22 cellular contexts compared by ENCODE assay signal in the genomic region with DNA sequence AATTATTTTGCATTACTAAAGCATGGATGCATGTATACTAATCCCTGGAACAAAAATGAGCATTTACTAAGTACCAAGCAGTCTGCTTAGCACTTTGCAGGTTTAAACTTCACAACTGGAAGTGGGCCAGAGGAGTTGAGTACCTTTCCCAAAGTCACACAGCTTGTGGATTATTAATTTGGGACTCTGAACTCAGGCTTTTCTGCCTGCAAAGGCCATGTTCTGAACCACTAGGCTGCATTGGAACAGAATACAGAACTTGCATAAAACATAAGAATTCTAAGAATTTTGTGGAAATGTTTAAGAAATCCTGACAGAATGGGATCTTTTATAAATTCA.
A peak's percentile ranks its signal among the peaks of the same experiment; 100 is the strongest.
DNase-seq lines count a peak whose midpoint lies in the region; ATAC-seq and TF ChIP-seq lines count a peak whose summit lies in the region.
"Had no signal": no experiment of that assay in that cellular context is flagged by ENCODE, and none has a peak within 500 bp of the region (broad histone marks: within the 10 kb centered on the region; RNA-seq: fewer than 3 reads in every experiment).

No MANE protein-coding gene starts in this region.

- ATAC-seq in CD8-positive, alpha-beta T cell = no peak
- no peak for ATAC-seq in activated T-helper 17 cell treated with anti-CD3 and anti-CD28 coated beads, Interleukin-2, amount 50 U/mL, for 72 hours (replicated peaks)
- ATAC-seq: HCT116, left lung, mucosa of descending colon, WTC11 had no signal

- H2AFZ ChIP-seq in neural progenitor cell (replicated peaks) = no peak overlapping the region

- peaks cover 39% of the 10 kb centered on the region for H3K36me3 Mint-ChIP-seq in T-helper 1 cell treated with Interleukin-12 subunit alpha and Interleukin-12 subunit beta and Interleukin-4 antibody, amounts not matched to agents 30 μg/mL and 1 μg/mL, for 36 hours (ENCODE audit: low read depth)
- peaks cover 74% of the 10 kb centered on the region for H3K36me3 Mint-ChIP-seq in CD8-positive, alpha-beta T cell
- H3K36me3 Mint-ChIP-seq in activated T-helper 17 cell treated with anti-CD3 and anti-CD28 coated beads, Interleukin-2, amount 50 U/mL, for 72 hours (ENCODE audit: low read depth) = peaks cover 100% of the 10 kb centered on the region
- H3K36me3 Mint-ChIP-seq in neural progenitor cell = no peaks in the 10 kb centered on the region
- H3K36me3 Mint-ChIP-seq: WTC11 had no signal

- peak overlapping the region; percentile 97 for H3K4me3 Mint-ChIP-seq in T-helper 1 cell treated with Interleukin-12 subunit alpha and Interleukin-12 subunit beta and Interleukin-4 antibody, amounts not matched to agents 30 μg/mL and 1 μg/mL, for 36 hours
- H3K4me3 Mint-ChIP-seq in CD8-positive, alpha-beta T cell = peak overlapping the region; percentile 95
- peak overlapping the region; percentile 88 for H3K4me3 Mint-ChIP-seq in activated T-helper 17 cell treated with anti-CD3 and anti-CD28 coated beads, Interleukin-2, amount 50 U/mL, for 72 hours
- no peak overlapping the region for H3K4me3 Mint-ChIP-seq in neural progenitor cell
- H3K4me3 Mint-ChIP-seq: WTC11 had no signal

- peak overlapping the region; percentile 87 for H3K27ac Mint-ChIP-seq in T-helper 1 cell treated with Interleukin-12 subunit alpha and Interleukin-12 subunit beta and Interleukin-4 antibody, amounts not matched to agents 30 μg/mL and 1 μg/mL, for 36 hours
- H3K27ac Mint-ChIP-seq in CD8-positive, alpha-beta T cell = peak overlapping the region; percentile 95
- H3K27ac Mint-ChIP-seq in activated T-helper 17 cell treated with anti-CD3 and anti-CD28 coated beads, Interleukin-2, amount 50 U/mL, for 72 hours = peak overlapping the region; percentile 96
- H3K27ac Mint-ChIP-seq in neural progenitor cell = no peak overlapping the region
- H3K27ac Mint-ChIP-seq: WTC11 had no signal

- POLR2A ChIA-PET in CD8-positive, alpha-beta T cell (lab: Charles Lee) = interaction anchor here (0.6 to 7.0 kb wide), 14 partner anchors 10 to 178 kb away, joined by 3 to 55 read pairs (median 4); a partner anchor contains a TSS

- H3K27ac ChIP-seq in CD8-positive, alpha-beta T cell (ENCODE audit: low read depth, low read length) = peak overlapping the region; percentile 81
- no peak overlapping the region for H3K27ac ChIP-seq in neural progenitor cell
- H3K27ac ChIP-seq: 22Rv1, sigmoid colon had no signal

- H3K36me3 ChIP-seq in CD8-positive, alpha-beta T cell (ENCODE audit: insufficient read depth, low read length) = peaks cover 22% of the 10 kb centered on the region
- no peaks in the 10 kb centered on the region for H3K36me3 ChIP-seq in neural progenitor cell

- H3K4me3 ChIP-seq in CD8-positive, alpha-beta T cell (ENCODE audit: low read depth, low read length) = peak overlapping the region; percentile 80
- peak overlapping the region; percentile 32 for H3K4me3 ChIP-seq in mononuclear cell (ENCODE audit: low read length)
- no peak overlapping the region for H3K4me3 ChIP-seq in neural progenitor cell
- H3K4me3 ChIP-seq: left lung, mucosa of descending colon, sigmoid colon had no signal

- H4K20me1 ChIP-seq in neural progenitor cell (ENCODE audit: low read depth) = no peaks in the 10 kb centered on the region

- peaks cover 48% of the 10 kb centered on the region for H3K4me1 Mint-ChIP-seq in T-helper 1 cell treated with Interleukin-12 subunit alpha and Interleukin-12 subunit beta and Interleukin-4 antibody, amounts not matched to agents 30 μg/mL and 1 μg/mL, for 36 hours (ENCODE audit: low read depth)
- H3K4me1 Mint-ChIP-seq in CD8-positive, alpha-beta T cell (ENCODE audit: low read depth) = peaks cover 37% of the 10 kb centered on the region
- H3K4me1 Mint-ChIP-seq in activated T-helper 17 cell treated with anti-CD3 and anti-CD28 coated beads, Interleukin-2, amount 50 U/mL, for 72 hours = peaks cover 19% of the 10 kb centered on the region
- no peaks in the 10 kb centered on the region for H3K4me1 Mint-ChIP-seq in neural progenitor cell

- DNase-seq in T-helper 1 cell (no peak), SKM-1 treated with dmso at 0.1 percent for 144 hours (lab: John Stamatoyannopoulos, UW; ENCODE audit: unreplicated experiment) (no peak), NOMO-1 treated with dmso at 0.1 percent for 144 hours (lab: John Stamatoyannopoulos, UW; ENCODE audit: unreplicated experiment) (no peak), neural progenitor cell (ENCODE audit: low spot score) (no peak)
- no peak for DNase-seq in CD8-positive, alpha-beta T cell
- DNase-seq: activated CD8-positive, alpha-beta memory T cell treated with anti-CD3 and anti-CD28 coated beads, Interleukin-2, amount 50 U/mL, for 48 hours; amygdala; caudate nucleus; DMS53; KBM-7; left lung; mucosa of descending colon; NCI-H2029; NK-92 treated with Interleukin-12 subunit alpha and Interleukin-12 subunit beta, amount 100 ng/mL, for 24 hours; occipital lobe; sigmoid colon had no signal

- H3F3A ChIP-seq in neural progenitor cell (ENCODE audit: low read depth) = no peaks in the 10 kb centered on the region

- H3K4me1 ChIP-seq in CD8-positive, alpha-beta T cell (ENCODE audit: insufficient read depth, low read length) = peaks cover 28% of the 10 kb centered on the region
- H3K4me1 ChIP-seq in mononuclear cell (ENCODE audit: insufficient read depth, low read length) (peaks cover 68% of the 10 kb centered on the region), neural progenitor cell (no peaks in the 10 kb centered on the region)

- no peak overlapping the region for H3K9ac ChIP-seq in neural progenitor cell

- no peak for TF ChIP-seq CTCF in CD8-positive, alpha-beta T cell (IDR thresholded peaks at IDR 0.05)
- TF ChIP-seq CTCF in neural progenitor cell (IDR thresholded peaks at IDR 0.05) = no peak

- no peaks in the 10 kb centered on the region for H3K9me3 Mint-ChIP-seq in T-helper 1 cell treated with Interleukin-12 subunit alpha and Interleukin-12 subunit beta and Interleukin-4 antibody, amounts not matched to agents 30 μg/mL and 1 μg/mL, for 36 hours
- H3K9me3 Mint-ChIP-seq in CD8-positive, alpha-beta T cell = no peaks in the 10 kb centered on the region
- no peaks in the 10 kb centered on the region for H3K9me3 Mint-ChIP-seq in activated T-helper 17 cell treated with anti-CD3 and anti-CD28 coated beads, Interleukin-2, amount 50 U/mL, for 72 hours
- H3K9me3 Mint-ChIP-seq in neural progenitor cell = no peaks in the 10 kb centered on the region
- H3K9me3 Mint-ChIP-seq: WTC11 had no signal

- H3K27me3 ChIP-seq in CD8-positive, alpha-beta T cell (ENCODE audit: insufficient read depth, low read length) = no peaks in the 10 kb centered on the region
- H3K27me3 ChIP-seq in mononuclear cell (ENCODE audit: insufficient read depth, low read length) = no peaks in the 10 kb centered on the region
- H3K27me3 ChIP-seq in neural progenitor cell = no peaks in the 10 kb centered on the region
- H3K27me3 ChIP-seq: left lung, sigmoid colon had no signal

- H3K4me2 ChIP-seq in neural progenitor cell = no peak overlapping the region

- H3K9me3 ChIP-seq in CD8-positive, alpha-beta T cell (ENCODE audit: low read length) = no peaks in the 10 kb centered on the region
- H3K9me3 ChIP-seq in mononuclear cell (ENCODE audit: low read depth, low read length) (no peaks in the 10 kb centered on the region), neural progenitor cell (ENCODE audit: low read depth) (no peaks in the 10 kb centered on the region)
- H3K9me3 ChIP-seq: left lung, mucosa of descending colon, sigmoid colon had no signal

- intact Hi-C loops in CD8-positive, alpha-beta T cell (cut with DNase I, micrococcal nuclease) = loop anchor here (2.0 to 10.0 kb wide), 7 partner anchors 14 to 1480 kb away; a partner anchor contains a TSS

- CTCF ChIA-PET in CD8-positive, alpha-beta T cell (lab: Charles Lee) = interaction anchor here (0.7 to 3.2 kb wide), 8 partner anchors 13 to 190 kb away, joined by 3 to 11 read pairs (median 4); no protein-coding TSS in a partner anchor

- H3K27me3 Mint-ChIP-seq in T-helper 1 cell treated with Interleukin-12 subunit alpha and Interleukin-12 subunit beta and Interleukin-4 antibody, amounts not matched to agents 30 μg/mL and 1 μg/mL, for 36 hours (ENCODE audit: low read depth) = no peaks in the 10 kb centered on the region
- no peaks in the 10 kb centered on the region for H3K27me3 Mint-ChIP-seq in CD8-positive, alpha-beta T cell (ENCODE audit: low read depth)
- no peaks in the 10 kb centered on the region for H3K27me3 Mint-ChIP-seq in activated T-helper 17 cell treated with anti-CD3 and anti-CD28 coated beads, Interleukin-2, amount 50 U/mL, for 72 hours
- H3K27me3 Mint-ChIP-seq in neural progenitor cell (ENCODE audit: insufficient read depth, low read depth) = no peaks in the 10 kb centered on the region

- H3K79me2 ChIP-seq in neural progenitor cell (ENCODE audit: low read depth) = no peaks in the 10 kb centered on the region
